ENCODE assay signal across 8 cellular contexts in genomic region chr1:160675641-160676410, GRCh38. TPM values are rescaled to one million over a fixed set of nuclear protein-coding genes. Genes with fewer than 3 reads are reported as not detected.
DNase-seq lines count a peak whose midpoint lies in the region; ATAC-seq and TF ChIP-seq lines count a peak whose summit lies in the region.

No MANE protein-coding gene starts in this region.

- no TSS peak for BruUV-seq in Calu3 (replicated peaks; lab: Mats Ljungman, UMichigan)

- no peak for TF ChIP-seq POLR2A in sigmoid colon (IDR thresholded peaks at IDR 0.05)

- 53 to 57% methylated on average over 6 of the region's 6 CpGs for WGBS in sigmoid colon, 2 donors

- peak; percentile 73 for DNase-seq in Calu3
- peak; percentile 55 for DNase-seq in KG1 (lab: John Stamatoyannopoulos, UW)
- peak; percentile 62 for DNase-seq in T follicular helper cell (ENCODE audit: low read depth)
- peak; percentile 75 for DNase-seq in adipocyte (ENCODE audit: low read depth)
- DNase-seq in left cardiac atrium = peak; percentile 78
- DNase-seq in sigmoid colon = peak; percentile 75
- no peak for DNase-seq in cerebellar nuclear complex (lab: John Stamatoyannopoulos, UW)

- no peaks in the 10 kb centered on the region for H3K36me3 Mint-ChIP-seq in Calu3 (ENCODE audit: insufficient read depth, unreplicated experiment)

- H3K9me3 ChIP-seq in adipocyte (ENCODE audit: control insufficient read depth, low read length) (no peaks in the 10 kb centered on the region), sigmoid colon (no peaks in the 10 kb centered on the region)

- H3K27ac ChIP-seq in sigmoid colon = no peak overlapping the region

- peaks cover 39% of the 10 kb centered on the region for H3K27me3 ChIP-seq in adipocyte (replicated peaks; ENCODE audit: control insufficient read depth, insufficient read depth, low read length)
- H3K27me3 ChIP-seq in sigmoid colon = no peaks in the 10 kb centered on the region

- no peaks in the 10 kb centered on the region for H3K4me1 Mint-ChIP-seq in Calu3 (ENCODE audit: low read depth, unreplicated experiment)

- no peaks in the 10 kb centered on the region for H3K4me1 ChIP-seq in adipocyte (ENCODE audit: control insufficient read depth, insufficient read depth, low read length)
- no peaks in the 10 kb centered on the region for H3K4me1 ChIP-seq in sigmoid colon

- H3K27ac Mint-ChIP-seq in Calu3 (ENCODE audit: unreplicated experiment) = no peak overlapping the region

- no peaks in the 10 kb centered on the region for H3K9me3 Mint-ChIP-seq in Calu3 (ENCODE audit: low read depth, unreplicated experiment)

- TF ChIP-seq EP300 in sigmoid colon (IDR thresholded peaks at IDR 0.05) = no peak

- CTCF ChIA-PET in Calu3 (lab: Charles Lee) = interaction anchor here (1.1 to 1.2 kb wide), 2 partner anchors 92 to 232 kb away, joined by 3 read pairs; no protein-coding TSS in a partner anchor

- TF ChIP-seq CTCF in Calu3 (IDR thresholded peaks at IDR 0.05; ENCODE audit: unreplicated experiment) = peak; percentile 58
- TF ChIP-seq CTCF in sigmoid colon (IDR thresholded peaks at IDR 0.05) = peak in 2 of 4 experiments; percentile 25 to 43

- H3K27me3 Mint-ChIP-seq in Calu3 (ENCODE audit: unreplicated experiment) = peaks cover 46% of the 10 kb centered on the region

- H3K4me3 Mint-ChIP-seq in Calu3 (ENCODE audit: low read depth, unreplicated experiment) = no peak overlapping the region

- H3K4me3 ChIP-seq in adipocyte (ENCODE audit: low read length) (no peak overlapping the region), sigmoid colon (no peak overlapping the region)

- ATAC-seq in GM21390 (IDR thresholded peaks at IDR 0.05; ENCODE audit: unreplicated experiment) (peak; percentile 49), left cardiac atrium (peak; percentile 88 to 89)

- no peak overlapping the region for H3K9ac ChIP-seq in adipocyte (ENCODE audit: low read length)

- H3K36me3 ChIP-seq in adipocyte (ENCODE audit: control insufficient read depth, insufficient read depth, low read length, severe bottlenecking) (no peaks in the 10 kb centered on the region), sigmoid colon (no peaks in the 10 kb centered on the region)

- intact Hi-C loops in Calu3 (cut with micrococcal nuclease; ENCODE audit: unreplicated experiment) = loop anchor here (2.0 to 5.0 kb wide), 3 partner anchors 17 to 249 kb away; no protein-coding TSS in a partner anchor
- intact Hi-C loops in left cardiac atrium (cut with DNase I) = no loop called here
- intact Hi-C loops in sigmoid colon (cut with DNase I) = no loop called here

RNA-seq across cellular contexts. Expression of gene SLAMF1, which starts 29.0 kb away (rescaled TPM):
- not detected in 2 replicates for total RNA-seq in Calu3 (2022)
- under 1 TPM; 0.91 to 0.94 TPM for total RNA-seq in left cardiac atrium
- total RNA-seq in sigmoid colon = 1 to 10 TPM in 1 of 4 donors, under 1 TPM in 3; under 0.01 to 1.6 (median 0.22) TPM
- 1 to 10 TPM in 1 of 3 donors, not detected in 2; 6.1 TPM for polyA plus RNA-seq in sigmoid colon

RNA-seq across cellular contexts. Expression of gene CD48, which starts 35.8 kb away (rescaled TPM):
- total RNA-seq in Calu3 (2022) (not detected in 2 replicates), left cardiac atrium (1 to 10 TPM; 1.9 to 5.5 TPM), sigmoid colon (1 to 10 TPM; 2.9 to 4.5 (median 3.6) TPM)
- 100 to 1,000 TPM in 1 of 3 donors, 10 to 100 TPM in 2; 15.6 to 112 (median 23.1) TPM for polyA plus RNA-seq in sigmoid colon

Comparison
In these comparisons a context has a peak if more than half of its experiments do, and no peak if none do; other contexts are left out.
1. DNase-seq: peak in Calu3 (single experiment), KG1 (single experiment), T follicular helper cell (single experiment), adipocyte (single experiment), left cardiac atrium (single experiment) and sigmoid colon (single experiment); none in cerebellar nuclear complex (0 of 2).